Comparison of ENCODE assay signal across 16 cellular contexts in the genomic region with DNA sequence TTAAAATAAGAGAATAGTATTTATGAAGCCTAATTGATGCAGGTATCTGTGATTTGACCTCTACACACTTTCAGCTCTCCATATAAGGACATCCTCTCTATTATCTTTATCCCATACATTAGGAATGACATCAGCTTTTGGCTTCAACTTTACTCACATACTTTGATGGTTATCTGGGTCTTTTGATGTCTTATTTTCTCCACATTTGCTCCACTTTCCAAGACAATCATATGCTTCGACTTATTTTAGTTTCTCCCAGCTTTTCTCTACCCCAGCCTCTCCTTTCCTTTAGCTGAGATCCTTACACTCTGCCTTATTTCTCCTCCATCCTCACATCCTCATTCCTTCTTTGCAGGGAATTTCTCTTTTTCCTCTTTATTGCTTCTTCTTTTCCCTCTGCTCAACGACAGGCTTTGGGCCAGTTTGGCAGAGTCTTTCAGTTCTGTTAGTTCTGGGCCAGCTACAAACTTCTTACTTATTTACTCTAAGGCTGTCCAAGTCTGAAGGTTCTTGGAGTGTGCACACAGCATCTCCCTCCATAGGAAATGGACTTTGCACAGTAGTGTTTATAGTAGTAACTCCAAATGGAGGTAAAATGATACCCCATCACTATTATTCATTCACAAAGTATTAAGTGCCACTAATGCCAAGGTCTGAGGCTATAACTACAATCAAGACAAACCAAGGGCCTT. TPM values are rescaled to one million over a fixed set of nuclear protein-coding genes. Genes with fewer than 3 reads are reported as not detected.
DNase-seq lines count a peak whose midpoint lies in the region; ATAC-seq and TF ChIP-seq lines count a peak whose summit lies in the region.
"Had no signal": no experiment of that assay in that cellular context is flagged by ENCODE, and none has a peak within 500 bp of the region (broad histone marks: within the 10 kb centered on the region; RNA-seq: fewer than 3 reads in every experiment).

No MANE protein-coding gene starts in this region.

- H3K27ac ChIP-seq in prostate gland: no peak overlapping the region
- H3K27ac ChIP-seq: BLaER1 treated with 17β-estradiol and CSF1 and Interleukin-3, amounts not matched to agents 10 nM and 100 nM; upper lobe of left lung had no signal

- H3K4me3 ChIP-seq in LNCaP clone FGC (ENCODE audit: low read depth, low read length): no peak overlapping the region; the same call in 1 of the 2 replicates
- no peak overlapping the region for H3K4me3 ChIP-seq in prostate gland
- H3K4me3 ChIP-seq: BLaER1 treated with 17β-estradiol and CSF1 and Interleukin-3, amounts not matched to agents 10 nM and 100 nM; upper lobe of left lung had no signal

- no peak for TF ChIP-seq CTCF in LNCaP clone FGC (IDR thresholded peaks at IDR 0.05; ENCODE audit: control insufficient read depth, extremely low read depth, insufficient read depth)
- TF ChIP-seq CTCF in prostate gland (IDR thresholded peaks at IDR 0.05): no peak
- no peak for TF ChIP-seq CTCF in GM10248 (IDR thresholded peaks at IDR 0.05; ENCODE audit: control extremely low read depth, extremely low read depth, low read depth, missing control alignments)

- no peak for ATAC-seq in GM21619 (IDR thresholded peaks at IDR 0.05; ENCODE audit: unreplicated experiment)
- ATAC-seq: esophagus mucosa had no signal

- DNase-seq in Ammon's horn (ENCODE audit: low spot score): peak; percentile 29
- DNase-seq in LNCaP clone FGC (ENCODE audit: low read depth): peak; percentile 98
- DNase-seq in fibroblast of the conjunctiva (ENCODE audit: low read depth): peak; percentile 66
- peak; percentile 62 for DNase-seq in prostate gland (ENCODE audit: low spot score)
- no peak for DNase-seq in NCI-H1092 (lab: John Stamatoyannopoulos, UW)
- no peak for DNase-seq in NCI-H2171 treated with DMSO at 0.1 percent for 48 hours (lab: John Stamatoyannopoulos, UW)
- DNase-seq in GM10248 (ENCODE audit: extremely low spot score): no peak
- DNase-seq: activated CD4-positive, alpha-beta T cell treated with anti-CD3 and anti-CD28 coated beads for 48 hours; activated T-cell treated with anti-CD3 and anti-CD28 coated beads, Interleukin-2, amount 50 U/mL, for 24 hours; KG1; NCI-H1694 treated with DMSO at 0.1 percent for 48 hours; NCI-H774; upper lobe of left lung had no signal

- H3K27me3 ChIP-seq in prostate gland (replicated peaks; ENCODE audit: insufficient read depth): no peaks in the 10 kb centered on the region
- H3K27me3 ChIP-seq: BLaER1 treated with 17β-estradiol and CSF1 and Interleukin-3, amounts not matched to agents 10 nM and 100 nM; upper lobe of left lung had no signal

- WGBS in prostate gland: 6% methylated on average over 2 of the region's 2 CpGs

- CTCF ChIA-PET in GM10248 (lab: Yijun Ruan, JAX): interaction anchor here (1.3 kb wide), 1 partner anchor 13 kb away, joined by 3 read pairs; no protein-coding TSS in a partner anchor

- H3K9me3 ChIP-seq in prostate gland: no peaks in the 10 kb centered on the region
- H3K9me3 ChIP-seq: BLaER1 treated with 17β-estradiol and CSF1 and Interleukin-3, amounts not matched to agents 10 nM and 100 nM; upper lobe of left lung had no signal

- POLR2A ChIA-PET in GM10248 (lab: Yijun Ruan, JAX): no interaction called here

- intact Hi-C loops in prostate gland (cut with DNase I): no loop called here

- no peaks in the 10 kb centered on the region for H3K36me3 ChIP-seq in prostate gland
- H3K36me3 ChIP-seq: BLaER1 treated with 17β-estradiol and CSF1 and Interleukin-3, amounts not matched to agents 10 nM and 100 nM; upper lobe of left lung had no signal

- TF ChIP-seq POLR2A in prostate gland (IDR thresholded peaks at IDR 0.05): no peak

- H3K4me1 ChIP-seq in prostate gland (replicated peaks): no peaks in the 10 kb centered on the region
- H3K4me1 ChIP-seq: BLaER1 treated with 17β-estradiol and CSF1 and Interleukin-3, amounts not matched to agents 10 nM and 100 nM; upper lobe of left lung had no signal

RNA-seq across cellular contexts. Expression of a gene that starts 50.5 kb away (rescaled TPM):
- total RNA-seq in prostate gland: 10 to 100 TPM; 48.3 to 89.2 TPM

Comparison
In these comparisons a context has a peak if more than half of its experiments do, and no peak if none do; other contexts are left out.
1. DNase-seq: peak in Ammon's horn (single experiment), LNCaP clone FGC (single experiment), fibroblast of the conjunctiva (single experiment) and prostate gland (single experiment); none in NCI-H1092 (single experiment), NCI-H2171 treated with DMSO at 0.1 percent for 48 hours (single experiment) and GM10248 (single experiment).